ENCODE assay signal across 8 cellular contexts in genomic region chr3:50299638-50299928, GRCh38. TPM values are rescaled to one million over a fixed set of nuclear protein-coding genes. Genes with fewer than 3 reads are reported as not detected.
DNase-seq lines count a peak whose midpoint lies in the region; ATAC-seq and TF ChIP-seq lines count a peak whose summit lies in the region.

No MANE protein-coding gene starts in this region.

- in situ Hi-C loops in brain microvascular endothelial cell (cut with HindIII; ENCODE audit: low pct_ligation_motif_present, low sequenced_read_pairs) = no loop called here

- H3K4me1 Mint-ChIP-seq in mesothelial cell of epicardium = peaks cover 26% of the 10 kb centered on the region

- H3K27me3 Mint-ChIP-seq in mesothelial cell of epicardium (ENCODE audit: low read depth) = no peaks in the 10 kb centered on the region

- no peaks in the 10 kb centered on the region for H3K9me3 ChIP-seq in heart right ventricle
- H3K9me3 ChIP-seq in vagina = no peaks in the 10 kb centered on the region

- H3K36me3 ChIP-seq in heart right ventricle (peaks cover 0 to 22% (median 0%) of the 10 kb centered on the region in 9 donors), brain microvascular endothelial cell (replicated peaks) (no peaks in the 10 kb centered on the region), vagina (peaks cover 0 to 5% of the 10 kb centered on the region in 2 donors)

- ATAC-seq in heart right ventricle = no peak
- no peak for ATAC-seq in left ventricle myocardium superior
- no peak for ATAC-seq in GM19023 (IDR thresholded peaks at IDR 0.05; ENCODE audit: unreplicated experiment)

- TF ChIP-seq POLR2A in vagina (IDR thresholded peaks at IDR 0.05) = no peak

- H3K27me3 ChIP-seq in heart right ventricle (no peaks in the 10 kb centered on the region), brain microvascular endothelial cell (replicated peaks) (no peaks in the 10 kb centered on the region), vagina (no peaks in the 10 kb centered on the region)

- 0 to 1% methylated on average over 12 of the region's 12 CpGs for WGBS in heart right ventricle, 2 donors

- H3K27ac Mint-ChIP-seq in mesothelial cell of epicardium = peak overlapping the region; percentile 98

- peak overlapping the region; percentile 66 to 95 (median 94) for H3K27ac ChIP-seq in heart right ventricle
- peak overlapping the region; percentile 71 for H3K27ac ChIP-seq in brain microvascular endothelial cell
- H3K27ac ChIP-seq in vagina = peak overlapping the region; percentile 91

- intact Hi-C loops in heart right ventricle (cut with DNase I) = no loop called here
- intact Hi-C loops in left ventricle myocardium superior (cut with micrococcal nuclease) = no loop called here
- intact Hi-C loops in vagina (cut with DNase I) = loop anchor here (2.0 kb wide), 1 partner anchor 23 kb away; the partner anchor contains the start of gene HYAL2

- no peaks in the 10 kb centered on the region for H3K36me3 Mint-ChIP-seq in mesothelial cell of epicardium

- peak overlapping the region; percentile 16 to 82 (median 57) for H3K4me3 ChIP-seq in heart right ventricle
- peak overlapping the region; percentile 56 for H3K4me3 ChIP-seq in brain microvascular endothelial cell (ENCODE audit: low read depth, low read length)
- H3K4me3 ChIP-seq in vagina = peak overlapping the region; percentile 47 to 61

- TF ChIP-seq CTCF in heart right ventricle (IDR thresholded peaks at IDR 0.05) (no peak), brain microvascular endothelial cell (IDR thresholded peaks at IDR 0.05; ENCODE audit: low read depth, low read length, missing control alignments) (no peak), mesothelial cell of epicardium (IDR thresholded peaks at IDR 0.05; ENCODE audit: unreplicated experiment) (no peak), vagina (IDR thresholded peaks at IDR 0.05) (no peak)

- no peak for DNase-seq in heart right ventricle
- no peak for DNase-seq in left ventricle myocardium superior
- no peak for DNase-seq in brain microvascular endothelial cell
- DNase-seq in mesothelial cell of epicardium (ENCODE audit: low spot score in 2 of 2, unreplicated experiment in 2 of 2) = no peak
- no peak for DNase-seq in vagina (ENCODE audit: extremely low spot score in 2 of 2)
- DNase-seq in epidermal melanocyte (ENCODE audit: insufficient read length, low spot score) = no peak
- DNase-seq in cerebellum (ENCODE audit: low spot score) = no peak

- peaks cover 22 to 59% (median 52%) of the 10 kb centered on the region in 9 donors for H3K4me1 ChIP-seq in heart right ventricle
- H3K4me1 ChIP-seq in vagina = peaks cover 55% of the 10 kb centered on the region

- H3K9me3 Mint-ChIP-seq in mesothelial cell of epicardium = no peaks in the 10 kb centered on the region

- H3K4me3 Mint-ChIP-seq in mesothelial cell of epicardium = peak overlapping the region; percentile 95

RNA-seq across cellular contexts. Expression of gene HYAL3, which starts 0.4 kb away (rescaled TPM):
- total RNA-seq in heart right ventricle (1 to 10 TPM in 8 of 10 donors, under 1 TPM in 2; 0.80 to 3.0 (median 1.9) TPM), left ventricle myocardium superior (0.92 TPM), mesothelial cell of epicardium (2.9 to 3.0 TPM (median 2.9 TPM) in 3 replicates), vagina (8.1 TPM), cerebellum (4.2 TPM)
- polyA plus RNA-seq in heart right ventricle = 1 to 10 TPM; 2.0 to 2.8 TPM

RNA-seq across cellular contexts. Expression of gene NAA80, which starts 0.4 kb away (rescaled TPM):
- total RNA-seq in heart right ventricle = 10 to 100 TPM in 1 of 10 donors, 1 to 10 TPM in 9; 7.7 to 11.1 (median 8.2) TPM
- 10 to 100 TPM in 1 of 2 donors, 1 to 10 TPM in 1; 6.4 to 13.5 TPM for polyA plus RNA-seq in heart right ventricle
- total RNA-seq in left ventricle myocardium superior = 6.7 TPM
- total RNA-seq in mesothelial cell of epicardium = 14.5 to 17.3 TPM (median 15.4 TPM) in 3 replicates
- total RNA-seq in vagina = 10.1 TPM
- 4.2 TPM for total RNA-seq in cerebellum

RNA-seq across cellular contexts. Expression of gene HYAL1, which starts 3.8 kb away (rescaled TPM):
- 100 to 1,000 TPM in 1 of 10 donors, 10 to 100 TPM in 9; 48.8 to 120 (median 66.7) TPM for total RNA-seq in heart right ventricle
- 10 to 100 TPM; 41.0 to 70.5 TPM for polyA plus RNA-seq in heart right ventricle
- 70.0 TPM for total RNA-seq in left ventricle myocardium superior
- 2.4 to 3.5 TPM (median 2.7 TPM) in 3 replicates for total RNA-seq in mesothelial cell of epicardium
- 17.7 TPM for total RNA-seq in vagina
- 2.1 TPM for total RNA-seq in cerebellum

RNA-seq across cellular contexts. Expression of gene IFRD2, which starts 7.4 kb away (rescaled TPM):
- 10 to 100 TPM; 45.3 to 96.2 (median 54.1) TPM for total RNA-seq in heart right ventricle
- 100 to 1,000 TPM in 1 of 2 donors, 10 to 100 TPM in 1; 88.1 to 123 TPM for polyA plus RNA-seq in heart right ventricle
- 79.3 TPM for total RNA-seq in left ventricle myocardium superior
- total RNA-seq in mesothelial cell of epicardium = 40.2 to 47.3 TPM (median 46.9 TPM) in 3 replicates
- 37.3 TPM for total RNA-seq in vagina
- 19.3 TPM for total RNA-seq in cerebellum

RNA-seq across cellular contexts. Expression of gene LSMEM2, which starts 20.7 kb away (rescaled TPM):
- total RNA-seq in heart right ventricle (10 to 100 TPM; 13.2 to 45.2 (median 33.2) TPM), left ventricle myocardium superior (31.6 TPM), mesothelial cell of epicardium (0.38 to 0.51 TPM (median 0.50 TPM) in 3 replicates), vagina (not detected), cerebellum (0.36 TPM)
- polyA plus RNA-seq in heart right ventricle = 10 to 100 TPM in 1 of 2 donors, 1 to 10 TPM in 1; 1.9 to 26.3 TPM
